ENCODE assay signal across 9 cellular contexts in genomic region chrX:47643926-47644325, GRCh38. TPM values are rescaled to one million over a fixed set of nuclear protein-coding genes. Genes with fewer than 3 reads are reported as not detected.
DNase-seq lines count a peak whose midpoint lies in the region; ATAC-seq, FAIRE-seq and TF ChIP-seq lines count a peak whose summit lies in the region.
"Had no signal": no experiment of that assay in that cellular context is flagged by ENCODE, and none has a peak within 500 bp of the region (broad histone marks: within the 10 kb centered on the region; RNA-seq: fewer than 3 reads in every experiment).

No MANE protein-coding gene starts in this region.

- H3K79me2 ChIP-seq in GM23338 (replicated peaks; ENCODE audit: insufficient read depth) (peaks cover 27% of the 10 kb centered on the region), keratinocyte (ENCODE audit: control insufficient read depth, insufficient read depth, low read length) (peaks cover 4% of the 10 kb centered on the region)

- H3K27ac ChIP-seq in GM23338 (ENCODE audit: low read depth) (no peak overlapping the region), keratinocyte (ENCODE audit: control insufficient read depth, insufficient read depth, low read length) (no peak overlapping the region)

- peaks cover 2% of the 10 kb centered on the region for H3K9me1 ChIP-seq in keratinocyte (ENCODE audit: control insufficient read depth, extremely low read depth, insufficient read depth, low read length)

- peaks cover 10% of the 10 kb centered on the region for H3K27me3 Mint-ChIP-seq in GM23338 (ENCODE audit: insufficient read depth, low read depth, poor library complexity)

- H3K9me2 ChIP-seq in GM23338 (ENCODE audit: insufficient read depth), result no peaks in the 10 kb centered on the region

- H3K4me3 Mint-ChIP-seq in GM23338, result no peak overlapping the region

- H3K27ac Mint-ChIP-seq in GM23338, result no peak overlapping the region

- H3K27me3 ChIP-seq in GM23338 (ENCODE audit: insufficient read depth), result no peaks in the 10 kb centered on the region
- H3K27me3 ChIP-seq in keratinocyte (ENCODE audit: control insufficient read depth, extremely low read depth, insufficient read depth, low read length), result no peaks in the 10 kb centered on the region

- peak; percentile 46; the same call in 2 of the 3 replicates for ATAC-seq in GM23338

- H2AFZ ChIP-seq in GM23338 (no peak overlapping the region), keratinocyte (ENCODE audit: control insufficient read depth, low read length) (no peak overlapping the region)

- no peak for FAIRE-seq in keratinocyte (lab: Jason Lieb, UNC)

- no peaks in the 10 kb centered on the region for H3F3A ChIP-seq in GM23338 (replicated peaks; ENCODE audit: low read depth)

- no peaks in the 10 kb centered on the region for H3K9me3 ChIP-seq in keratinocyte (ENCODE audit: control insufficient read depth, low read depth, low read length)

- H3K4me3 ChIP-seq in GM23338 (no peak overlapping the region), keratinocyte (ENCODE audit: control insufficient read depth in 2 of 3, extremely low read depth in 1 of 3, insufficient read depth in 2 of 3, low read depth in 1 of 3, low read length in 3 of 3) (no peak overlapping the region)

- H3K36me3 Mint-ChIP-seq in GM23338 (ENCODE audit: low read depth), result peaks cover 45% of the 10 kb centered on the region

- peaks cover 8% of the 10 kb centered on the region; the same call in 1 of the 2 replicates for H3K36me3 ChIP-seq in GM23338 (ENCODE audit: insufficient read depth)
- peaks cover 0 to 18% of the 10 kb centered on the region in 2 experiments for H3K36me3 ChIP-seq in keratinocyte (ENCODE audit: control insufficient read depth in 2 of 2, extremely low read depth in 1 of 2, insufficient read depth in 2 of 2, low read length in 2 of 2)

- TF ChIP-seq CTCF in GM23338 (conservative IDR thresholded peaks at IDR 0.05; ENCODE audit: low read depth in 2 of 2) (peak; percentile 34 to 45; a peak in 3 of 4 replicates), keratinocyte (optimal IDR thresholded peaks at IDR 0.05 in 1 of 3, IDR thresholded peaks at IDR 0.05 in 1 of 3, conservative IDR thresholded peaks at IDR 0.05 in 1 of 3; ENCODE audit: extremely low read depth in 1 of 3, insufficient read depth in 2 of 3, low read length in 3 of 3) (peak; percentile 21 to 34 (median 24))

- H3K4me1 ChIP-seq in GM23338 (ENCODE audit: insufficient read depth), result no peaks in the 10 kb centered on the region
- H3K4me1 ChIP-seq in keratinocyte (ENCODE audit: control insufficient read depth, extremely low read depth, insufficient read depth, low read length), result peaks cover 5% of the 10 kb centered on the region

- H3K9me3 Mint-ChIP-seq in GM23338, result peaks cover 14% of the 10 kb centered on the region

- DNase-seq in AG08396 (ENCODE audit: low spot score) (peak; percentile 59), GM23338 (ENCODE audit: low spot score) (no peak), astrocyte of the hippocampus (ENCODE audit: low read depth, low spot score) (peak; percentile 42), keratinocyte (ENCODE audit: low read depth, low spot score) (no peak), NCI-H2081 treated with DMSO at 0.1 percent for 48 hours (lab: John Stamatoyannopoulos, UW) (no peak), A172 (ENCODE audit: low spot score) (no peak), NCI-H526 treated with DMSO at 0.1 percent for 48 hours (lab: John Stamatoyannopoulos, UW) (no peak), EL (no peak)
- DNase-seq: NCI-H187 had no signal

- dilution Hi-C loops in keratinocyte (cut with MboI; ENCODE audit: extremely low pct_ligation_motif_present, low sequenced_read_pairs), result no loop called here

- H3K4me2 ChIP-seq in GM23338, result no peak overlapping the region
- H3K4me2 ChIP-seq in keratinocyte (ENCODE audit: control insufficient read depth, extremely low read depth, insufficient read depth, low read depth, low read length), result no peak overlapping the region

- peaks cover 10% of the 10 kb centered on the region for H3K4me1 Mint-ChIP-seq in GM23338

- no peak overlapping the region for H3K9ac ChIP-seq in keratinocyte (ENCODE audit: control insufficient read depth, extremely low read depth, insufficient read depth, low read length)

- no peaks in the 10 kb centered on the region; the same call in 1 of the 2 replicates for H4K20me1 ChIP-seq in GM23338 (replicated peaks; ENCODE audit: insufficient read depth)
- no peaks in the 10 kb centered on the region for H4K20me1 ChIP-seq in keratinocyte (ENCODE audit: control insufficient read depth, extremely low read depth, insufficient read depth, low read length)

TF ChIP-seq in GM23338, 12 proteins besides CTCF, POLR2A, EP300 and RAD21:
- TF ChIP-seq ZNF114 (CRISPR knock-in tag; IDR thresholded peaks at IDR 0.05), result no peak

RNA-seq across cellular contexts. Expression of gene ELK1, which starts 6.4 kb away (rescaled TPM):
- total RNA-seq in GM23338 (2014; rRNA removed; shearing (Covaris generic)), result 24.4 and 39.5 TPM in 2 replicates
- polyA plus RNA-seq in GM23338 (2016; fragmentation: Nextera tagmentation; extraction: Ambion mirVana), result 17.9 and 19.2 TPM in 2 replicates
- polyA plus RNA-seq in keratinocyte, result 8.2 to 13.5 TPM (median 12.9 TPM) in 3 replicates
- polyA plus RNA-seq in keratinocyte (2011; ENCODE audit: low read depth), result 7.7 TPM
- 13.3 and 15.4 TPM in 2 replicates for polyA plus RNA-seq in keratinocyte (2011; cell fraction: cytosol; rRNA removed)
- 6.4 and 8.2 TPM in 2 replicates for polyA plus RNA-seq in keratinocyte (2011; cell fraction: nucleus; rRNA removed)
- polyA plus RNA-seq in keratinocyte (2012; ENCODE audit: low replicate concordance), result 12.7 and 16.5 TPM in 2 replicates
- polyA minus RNA-seq in keratinocyte, result 9.9 to 25.6 TPM (median 10.3 TPM) in 3 replicates
- polyA minus RNA-seq in keratinocyte (2011; cell fraction: cytosol; rRNA and poly(A)+ RNA removed), result 15.9 TPM
- 4.3 and 5.4 TPM in 2 replicates for polyA minus RNA-seq in keratinocyte (2011; cell fraction: nucleus; rRNA and poly(A)+ RNA removed)
- 27.2 and 31.2 TPM in 2 replicates for total RNA-seq in A172 (2014; rRNA removed; shearing (Covaris generic))

RNA-seq across cellular contexts. Expression of gene CFP, which starts 14.2 kb away (rescaled TPM):
- 1.9 and 2.2 TPM in 2 replicates for total RNA-seq in GM23338 (2014; rRNA removed; shearing (Covaris generic))
- 1.8 and 2.1 TPM in 2 replicates for polyA plus RNA-seq in GM23338 (2016; fragmentation: Nextera tagmentation; extraction: Ambion mirVana)
- 0.03 to 0.04 TPM in 2 of 3 replicates, not detected in the other for polyA plus RNA-seq in keratinocyte
- polyA plus RNA-seq in keratinocyte (2011; ENCODE audit: low read depth), result not detected
- polyA plus RNA-seq in keratinocyte (2011; cell fraction: cytosol; rRNA removed), result not detected in 2 replicates
- 0.15 and 0.23 TPM in 2 replicates for polyA plus RNA-seq in keratinocyte (2011; cell fraction: nucleus; rRNA removed)
- 0.35 TPM in 1 of 2 replicates, not detected in the other for polyA plus RNA-seq in keratinocyte (2012; ENCODE audit: low replicate concordance)
- polyA minus RNA-seq in keratinocyte, result 0.19 TPM in 1 of 3 replicates, not detected in the others
- not detected for polyA minus RNA-seq in keratinocyte (2011; cell fraction: cytosol; rRNA and poly(A)+ RNA removed)
- polyA minus RNA-seq in keratinocyte (2011; cell fraction: nucleus; rRNA and poly(A)+ RNA removed), result 0.11 and 0.16 TPM in 2 replicates
- 0.05 and 0.43 TPM in 2 replicates for total RNA-seq in A172 (2014; rRNA removed; shearing (Covaris generic))

RNA-seq across cellular contexts. Expression of gene UXT, which starts 15.1 kb away (rescaled TPM):
- 58.4 and 64.5 TPM in 2 replicates for total RNA-seq in GM23338 (2014; rRNA removed; shearing (Covaris generic))
- 134 and 141 TPM in 2 replicates for polyA plus RNA-seq in GM23338 (2016; fragmentation: Nextera tagmentation; extraction: Ambion mirVana)
- polyA plus RNA-seq in keratinocyte, result 87.4 to 102 TPM (median 93.1 TPM) in 3 replicates
- 64.4 TPM for polyA plus RNA-seq in keratinocyte (2011; ENCODE audit: low read depth)
- polyA plus RNA-seq in keratinocyte (2011; cell fraction: cytosol; rRNA removed), result 45.9 and 76.7 TPM in 2 replicates
- polyA plus RNA-seq in keratinocyte (2011; cell fraction: nucleus; rRNA removed), result 27.2 and 29.2 TPM in 2 replicates
- polyA plus RNA-seq in keratinocyte (2012; ENCODE audit: low replicate concordance), result 90.2 and 102 TPM in 2 replicates
- 29.4 to 38.2 TPM (median 33.3 TPM) in 3 replicates for polyA minus RNA-seq in keratinocyte
- 42.8 TPM for polyA minus RNA-seq in keratinocyte (2011; cell fraction: cytosol; rRNA and poly(A)+ RNA removed)
- 13.5 and 13.9 TPM in 2 replicates for polyA minus RNA-seq in keratinocyte (2011; cell fraction: nucleus; rRNA and poly(A)+ RNA removed)
- total RNA-seq in A172 (2014; rRNA removed; shearing (Covaris generic)), result 154 and 183 TPM in 2 replicates

RNA-seq across cellular contexts. Expression of gene SYN1, which starts 24.3 kb away (rescaled TPM):
- 4.7 and 6.7 TPM in 2 replicates for total RNA-seq in GM23338 (2014; rRNA removed; shearing (Covaris generic))
- 3.6 and 7.1 TPM in 2 replicates for polyA plus RNA-seq in GM23338 (2016; fragmentation: Nextera tagmentation; extraction: Ambion mirVana)
- polyA plus RNA-seq in keratinocyte, result 0.07 to 0.36 TPM in 2 of 3 replicates, not detected in the other
- 0.49 TPM for polyA plus RNA-seq in keratinocyte (2011; ENCODE audit: low read depth)
- 0.34 and 0.56 TPM in 2 replicates for polyA plus RNA-seq in keratinocyte (2011; cell fraction: cytosol; rRNA removed)
- polyA plus RNA-seq in keratinocyte (2011; cell fraction: nucleus; rRNA removed), result 0.19 and 1.1 TPM in 2 replicates
- 0.85 and 1.2 TPM in 2 replicates for polyA plus RNA-seq in keratinocyte (2012; ENCODE audit: low replicate concordance)
- polyA minus RNA-seq in keratinocyte, result 0.10 to 3.0 TPM in 2 of 3 replicates, not detected in the other
- not detected for polyA minus RNA-seq in keratinocyte (2011; cell fraction: cytosol; rRNA and poly(A)+ RNA removed)
- polyA minus RNA-seq in keratinocyte (2011; cell fraction: nucleus; rRNA and poly(A)+ RNA removed), result 0.32 TPM in 1 of 2 replicates, not detected in the other
- 0.38 TPM in 1 of 2 replicates, not detected in the other for total RNA-seq in A172 (2014; rRNA removed; shearing (Covaris generic))

Comparison
In these comparisons a context has a peak if more than half of its experiments do, and no peak if none do; other contexts are left out.
1. DNase-seq: peak in AG08396 (single experiment) and astrocyte of the hippocampus (single experiment); none in GM23338 (single experiment), keratinocyte (single experiment), NCI-H2081 treated with DMSO at 0.1 percent for 48 hours (single experiment), A172 (single experiment), NCI-H526 treated with DMSO at 0.1 percent for 48 hours (single experiment) and EL (single experiment).